ENCODE assay signal across 18 cellular contexts in the genomic region with DNA sequence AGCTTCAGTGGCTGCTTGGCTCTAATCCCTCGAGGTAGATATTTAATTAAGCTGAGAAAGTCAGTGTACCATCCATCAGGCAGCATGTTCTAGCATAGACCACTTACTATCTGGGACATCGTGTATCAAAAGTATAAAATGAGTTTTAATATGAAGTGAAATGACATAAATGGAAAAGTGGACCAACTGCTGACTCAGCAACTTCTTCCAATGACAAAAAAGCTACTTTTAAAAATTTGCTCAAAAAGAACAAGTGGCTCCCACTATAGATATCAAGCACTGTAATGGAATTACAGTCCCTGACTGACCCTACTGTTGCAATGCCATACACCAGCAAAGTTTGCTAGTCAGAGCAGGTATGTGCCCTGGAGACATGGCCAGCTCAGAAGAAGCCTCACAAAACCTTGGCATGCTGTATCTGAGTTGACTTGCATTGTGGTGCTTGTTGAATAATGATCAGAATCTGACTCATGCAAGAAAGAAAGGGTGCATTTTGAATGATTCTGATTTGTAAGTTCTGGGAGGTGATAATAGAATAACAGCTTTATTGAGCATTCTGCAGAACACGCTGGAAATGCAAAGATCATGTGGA.
DNase-seq lines count a peak whose midpoint lies in the region; ATAC-seq and TF ChIP-seq lines count a peak whose summit lies in the region.
"Had no signal": no experiment of that assay in that cellular context is flagged by ENCODE, and none has a peak within 500 bp of the region (broad histone marks: within the 10 kb centered on the region; RNA-seq: fewer than 3 reads in every experiment).

No MANE protein-coding gene starts in this region.

- H3K27me3 ChIP-seq in IMR-90 (ENCODE audit: control insufficient read depth, insufficient read depth, low read length) = no peaks in the 10 kb centered on the region
- H3K27me3 ChIP-seq in mammary epithelial cell (ENCODE audit: insufficient read depth, low read length) = no peaks in the 10 kb centered on the region
- H3K27me3 ChIP-seq in foreskin keratinocyte = no peaks in the 10 kb centered on the region
- H3K27me3 ChIP-seq: SJSA1 had no signal

- H3K9me3 ChIP-seq in IMR-90 (ENCODE audit: control insufficient read depth, insufficient read depth, low read length) (peaks cover 41% of the 10 kb centered on the region), mammary epithelial cell (replicated peaks; ENCODE audit: insufficient read depth, low read length) (no peaks in the 10 kb centered on the region)
- H3K9me3 ChIP-seq: SJSA1 had no signal

- CTCF ChIA-PET in IMR-90 (lab: Yijun Ruan, JAX) (no interaction called here), mammary epithelial cell (lab: Charles Lee; ENCODE audit: low non-redundant PET) (no interaction called here)

- H2BK120ac ChIP-seq in IMR-90 (ENCODE audit: low read depth, low read length) = no peak overlapping the region

- no peak overlapping the region for H3K56ac ChIP-seq in IMR-90 (ENCODE audit: extremely low read depth, insufficient read depth, low read length)

- no peak overlapping the region for H2AK5ac ChIP-seq in IMR-90 (ENCODE audit: low read depth, low read length)

- no peak overlapping the region for H3K23ac ChIP-seq in IMR-90 (ENCODE audit: low read depth, low read length)

- no peak overlapping the region for H4K8ac ChIP-seq in IMR-90 (ENCODE audit: low read depth in 2 of 2, low read length in 2 of 2)

- no peaks in the 10 kb centered on the region for H3K79me2 ChIP-seq in mammary epithelial cell (ENCODE audit: insufficient read depth, low read length)

- H3K4me2 ChIP-seq in IMR-90 (ENCODE audit: low read depth, low read length) (no peak overlapping the region), mammary epithelial cell (ENCODE audit: insufficient read depth, low read depth, low read length) (peak overlapping the region; percentile 61)

- H2AK9ac ChIP-seq in IMR-90 (replicated peaks; ENCODE audit: low read depth, low read length, poor library complexity) = no peak overlapping the region

- H3K9ac ChIP-seq in IMR-90 (ENCODE audit: low read depth, low read length) (no peak overlapping the region), mammary epithelial cell (ENCODE audit: insufficient read depth, low read length) (no peak overlapping the region)
- H3K9ac ChIP-seq: GM23248 had no signal

- no peaks in the 10 kb centered on the region for H3K79me1 ChIP-seq in IMR-90 (ENCODE audit: low read depth in 1 of 2, low read length in 2 of 2)

- intact Hi-C loops in IMR-90 (cut with micrococcal nuclease) = no loop called here
- intact Hi-C loops in mammary epithelial cell (cut with micrococcal nuclease) = loop anchor here (5.0 to 10.0 kb wide), 3 partner anchors 64 to 684 kb away; partner anchors contain the start of gene RGMA

- no peak overlapping the region for H3K18ac ChIP-seq in IMR-90 (ENCODE audit: low read depth, low read length)

- dilution Hi-C loops in IMR-90 (cut with HindIII; ENCODE audit: low sequenced_read_pairs, unreplicated experiment) = no loop called here
- dilution Hi-C loops in mammary epithelial cell (cut with HindIII; ENCODE audit: low sequenced_read_pairs) = no loop called here

- H4K20me1 ChIP-seq in IMR-90 (ENCODE audit: insufficient read depth, low read length) (no peaks in the 10 kb centered on the region), mammary epithelial cell (ENCODE audit: insufficient read depth, low read length) (no peaks in the 10 kb centered on the region)

- no peak overlapping the region for H2BK15ac ChIP-seq in IMR-90 (ENCODE audit: low read depth, low read length)

- no peaks in the 10 kb centered on the region for H3K4me1 ChIP-seq in IMR-90 (ENCODE audit: control insufficient read depth, insufficient read depth, low read length)
- peaks cover 24% of the 10 kb centered on the region for H3K4me1 ChIP-seq in mammary epithelial cell (ENCODE audit: insufficient read depth, low read length)
- H3K4me1 ChIP-seq in foreskin keratinocyte = peaks cover 4% of the 10 kb centered on the region
- H3K4me1 ChIP-seq: SJSA1 had no signal

- TF ChIP-seq POLR2A in IMR-90 (IDR thresholded peaks at IDR 0.05; ENCODE audit: low read depth, low read length) = no peak

- ATAC-seq in IMR-90 (ENCODE audit: low read depth) (no peak), foreskin keratinocyte (peak; percentile 99)
- ATAC-seq: Panc1, Right ventricle myocardium inferior had no signal

- no peak for TF ChIP-seq CTCF in IMR-90 (conservative IDR thresholded peaks at IDR 0.05; ENCODE audit: low read depth, low read length)
- no peak for TF ChIP-seq CTCF in mammary epithelial cell (conservative IDR thresholded peaks at IDR 0.05 in 1 of 2, IDR thresholded peaks at IDR 0.05 in 1 of 2; ENCODE audit: extremely low read depth in 1 of 2, insufficient read depth in 1 of 2, low read depth in 1 of 2, low read length in 2 of 2)
- TF ChIP-seq CTCF in foreskin keratinocyte (conservative IDR thresholded peaks at IDR 0.05) = peak; percentile 15

- in situ Hi-C loops in G401 (cut with HindIII; ENCODE audit: low sequenced_read_pairs) = no loop called here
- in situ Hi-C loops in IMR-90 (cut with MboI; ENCODE audit: low sequenced_read_pairs) = no loop called here
- in situ Hi-C loops in mammary epithelial cell (cut with MboI; ENCODE audit: low sequenced_read_pairs in 2 of 2) = no loop called here

- H4K5ac ChIP-seq in IMR-90 (ENCODE audit: low read depth, low read length) = no peak overlapping the region

- DNase-seq in G401 (ENCODE audit: low spot score) (peak; percentile 1), IMR-90 (no peak), mammary epithelial cell (peak; percentile 84), foreskin keratinocyte (peak; percentile 87 to 95), epidermal melanocyte (ENCODE audit: insufficient read length, low spot score) (no peak)
- DNase-seq in stimulated activated CD4-positive, alpha-beta T cell treated with anti-CD3 and anti-CD28 coated beads, Interleukin-4, amount 100 ng/mL, for 1 hour = no peak
- no peak for DNase-seq in stimulated activated CD4-positive, alpha-beta T cell treated with anti-CD3 and anti-CD28 coated beads, Interleukin-2, amount 100 ng/mL, for 48 hours
- DNase-seq: CD4-positive, CD25-positive, alpha-beta regulatory T cell; DMS79; GM23248; HCEC 1CT; Karpas-422; NCI-H1694; NCI-H2081 treated with DMSO at 0.1 percent for 48 hours; NCI-H446 treated with DMSO at 0.1 percent for 48 hours had no signal

- POLR2A ChIA-PET in IMR-90 (lab: Charles Lee; ENCODE audit: unreplicated experiment) = no interaction called here

- H4K91ac ChIP-seq in IMR-90 (ENCODE audit: insufficient read depth, low read depth, low read length) = no peak overlapping the region

- no peak overlapping the region for H3K27ac ChIP-seq in IMR-90 (ENCODE audit: insufficient read depth, low read length)
- no peak overlapping the region for H3K27ac ChIP-seq in mammary epithelial cell (ENCODE audit: insufficient read depth, low read depth, low read length)
- no peak overlapping the region for H3K27ac ChIP-seq in foreskin keratinocyte
- H3K27ac ChIP-seq: GM23248, SJSA1 had no signal

- no peak overlapping the region for H3K4ac ChIP-seq in IMR-90 (ENCODE audit: low read depth, low read length)

- no peak overlapping the region for H3K14ac ChIP-seq in IMR-90 (replicated peaks; ENCODE audit: low read depth, low read length)

- no peaks in the 10 kb centered on the region for H3K9me1 ChIP-seq in IMR-90 (ENCODE audit: insufficient read depth, low read length)

- H2BK5ac ChIP-seq in IMR-90 (ENCODE audit: low read depth, low read length, poor library complexity, severe bottlenecking) = no peak overlapping the region

- H3K36me3 ChIP-seq in IMR-90 (ENCODE audit: control insufficient read depth, insufficient read depth, low read length) (no peaks in the 10 kb centered on the region), mammary epithelial cell (ENCODE audit: insufficient read depth, low read length) (no peaks in the 10 kb centered on the region)
- H3K36me3 ChIP-seq: SJSA1 had no signal

- no peak overlapping the region for H2AFZ ChIP-seq in IMR-90 (replicated peaks; ENCODE audit: low read length, poor library complexity)
- no peak overlapping the region for H2AFZ ChIP-seq in mammary epithelial cell (ENCODE audit: low read depth, low read length)
- H2AFZ ChIP-seq: GM23248 had no signal

- WGBS in IMR-90 (ENCODE audit: extremely low coverage in 2 of 2, insufficient read length in 1 of 2), 2 experiments = no CpG with 5 or more reads among the region's 3 CpGs
- WGBS in mammary epithelial cell (ENCODE audit: low coverage, missing lambda C conversion rate) = 0% methylated on average over 3 of the region's 3 CpGs

- no peak for TF ChIP-seq RAD21 in IMR-90 (IDR thresholded peaks at IDR 0.05; ENCODE audit: low read length)

- H2BK20ac ChIP-seq in IMR-90 (ENCODE audit: low read depth, low read length) = no peak overlapping the region

- H3K4me3 ChIP-seq in IMR-90 (ENCODE audit: insufficient read depth, low read depth, low read length) (no peak overlapping the region), mammary epithelial cell (replicated peaks in 1 of 3; ENCODE audit: insufficient read depth in 1 of 3, low read depth in 2 of 3, low read length in 3 of 3) (no peak overlapping the region)
- H3K4me3 ChIP-seq: GM23248, SJSA1 had no signal

- BruUV-seq in IMR-90 (replicated peaks; lab: Mats Ljungman, UMichigan) (no TSS peak), mammary epithelial cell (replicated peaks; lab: Mats Ljungman, UMichigan) (no TSS peak)

TF ChIP-seq in IMR-90, 13 proteins besides CTCF, POLR2A, EP300 and RAD21:
- TF ChIP-seq MAZ (IDR thresholded peaks at IDR 0.05; ENCODE audit: borderline replicate concordance, low read depth, low read length) (no peak), MAFK (IDR thresholded peaks at IDR 0.05; ENCODE audit: low read depth, low read length) (peak; percentile 99)
TF ChIP-seq in IMR-90: peak in this region for 1.

Comparison
In these comparisons a context has a peak if more than half of its experiments do, and no peak if none do; other contexts are left out.
1. DNase-seq: peak in G401 (single experiment), mammary epithelial cell (single experiment) and foreskin keratinocyte (2 of 2); none in IMR-90 (single experiment), stimulated activated CD4-positive, alpha-beta T cell treated with anti-CD3 and anti-CD28 coated beads, Interleukin-4, amount 100 ng/mL, for 1 hour (single experiment), stimulated activated CD4-positive, alpha-beta T cell treated with anti-CD3 and anti-CD28 coated beads, Interleukin-2, amount 100 ng/mL, for 48 hours (0 of 2) and epidermal melanocyte (single experiment).